Comparison of ENCODE assay signal across 8 cellular contexts in the genomic region with DNA sequence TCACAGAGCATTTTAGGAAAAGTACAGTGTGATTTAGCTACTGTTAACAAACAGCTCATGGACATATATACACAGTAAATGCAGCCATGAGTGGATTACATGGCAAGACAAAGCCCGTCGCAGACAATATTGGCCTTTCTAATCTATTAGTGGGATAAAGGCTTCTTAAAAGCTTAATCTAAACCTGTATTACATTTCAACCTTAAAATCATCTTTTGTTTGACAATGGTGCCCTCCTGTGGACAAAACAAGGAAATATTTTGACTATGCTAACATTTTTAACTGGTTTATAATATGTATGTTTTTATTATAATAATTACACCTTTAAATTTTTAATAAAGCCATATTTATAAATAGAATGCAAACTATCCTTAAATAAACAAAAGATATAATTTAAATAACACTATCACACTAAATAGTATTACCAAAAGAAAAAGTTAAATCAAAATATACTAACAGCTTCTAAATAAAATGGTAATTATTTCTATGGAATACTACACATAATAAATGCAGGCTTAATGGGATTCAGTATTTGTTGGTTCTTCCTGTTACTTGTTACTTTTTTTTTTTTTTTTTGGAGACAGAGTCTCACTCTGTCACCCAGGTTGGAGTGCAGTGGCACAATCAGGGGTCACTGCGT. TPM values are rescaled to one million over a fixed set of nuclear protein-coding genes. Genes with fewer than 3 reads are reported as not detected.
DNase-seq lines count a peak whose midpoint lies in the region; ATAC-seq and TF ChIP-seq lines count a peak whose summit lies in the region.

No MANE protein-coding gene starts in this region.

- no peaks in the 10 kb centered on the region for H3K36me3 ChIP-seq in upper lobe of right lung

- CTCF ChIA-PET in HEK293T (lab: Yijun Ruan, JAX) = interaction anchor here (0.6 to 1.4 kb wide), 10 partner anchors 13 to 1955 kb away, joined by 3 to 11 read pairs (median 5); no protein-coding TSS in a partner anchor

- no peak overlapping the region for H3K4me3 ChIP-seq in upper lobe of right lung

- no peaks in the 10 kb centered on the region for H3K4me1 ChIP-seq in upper lobe of right lung

- DNase-seq in CD1c-positive myeloid dendritic cell (ENCODE audit: extremely low spot score) (peak; percentile 39), HEK293T (ENCODE audit: extremely low spot score) (peak; percentile 11), glomerular endothelial cell (ENCODE audit: extremely low read depth, low read depth, low spot score) (peak; percentile 25), upper lobe of right lung (no peak), T-helper 9 cell (no peak)

- TF ChIP-seq CTCF in upper lobe of right lung (IDR thresholded peaks at IDR 0.05) = peak; percentile 64

- POLR2A ChIA-PET in HEK293T (lab: Yijun Ruan, JAX) = no interaction called here

- H3K9me3 ChIP-seq in upper lobe of right lung = no peaks in the 10 kb centered on the region

- intact Hi-C loops in upper lobe of right lung (cut with DNase I) = no loop called here

- H3K27ac ChIP-seq in upper lobe of right lung = no peak overlapping the region

- H3K27me3 ChIP-seq in upper lobe of right lung = no peaks in the 10 kb centered on the region

- ATAC-seq in SK-N-SH treated with all-trans-retinoic acid at 6 μM for 48 hours (peak; percentile 63), upper lobe of right lung (no peak), HG02973 (IDR thresholded peaks at IDR 0.05; ENCODE audit: unreplicated experiment) (no peak), HG03571 (IDR thresholded peaks at IDR 0.05; ENCODE audit: unreplicated experiment) (no peak)

TF ChIP-seq in HEK293T, 16 proteins besides CTCF, POLR2A, EP300 and RAD21:
- TF ChIP-seq TARDBP (IDR thresholded peaks at IDR 0.05) (no peak), ELF4 (IDR thresholded peaks at IDR 0.05) (no peak), CTBP1 (IDR thresholded peaks at IDR 0.05; ENCODE audit: borderline replicate concordance) (no peak), HDGF (IDR thresholded peaks at IDR 0.05; ENCODE audit: borderline replicate concordance) (no peak), FOXM1 (IDR thresholded peaks at IDR 0.05; ENCODE audit: borderline replicate concordance) (no peak), SP1 (IDR thresholded peaks at IDR 0.05) (no peak), FOXA1 (IDR thresholded peaks at IDR 0.05) (no peak), LEF1 (IDR thresholded peaks at IDR 0.05; ENCODE audit: borderline replicate concordance) (no peak), NFRKB (IDR thresholded peaks at IDR 0.05) (no peak), ARNT (IDR thresholded peaks at IDR 0.05) (no peak), FOXK2 (IDR thresholded peaks at IDR 0.05) (no peak), SUZ12 (IDR thresholded peaks at IDR 0.05) (no peak), ZNF384 (IDR thresholded peaks at IDR 0.05) (no peak), BHLHE40 (IDR thresholded peaks at IDR 0.05; ENCODE audit: borderline replicate concordance) (no peak), L3MBTL2 (conservative IDR thresholded peaks at IDR 0.05) (no peak)
- TF ChIP-seq, protein P1, sequence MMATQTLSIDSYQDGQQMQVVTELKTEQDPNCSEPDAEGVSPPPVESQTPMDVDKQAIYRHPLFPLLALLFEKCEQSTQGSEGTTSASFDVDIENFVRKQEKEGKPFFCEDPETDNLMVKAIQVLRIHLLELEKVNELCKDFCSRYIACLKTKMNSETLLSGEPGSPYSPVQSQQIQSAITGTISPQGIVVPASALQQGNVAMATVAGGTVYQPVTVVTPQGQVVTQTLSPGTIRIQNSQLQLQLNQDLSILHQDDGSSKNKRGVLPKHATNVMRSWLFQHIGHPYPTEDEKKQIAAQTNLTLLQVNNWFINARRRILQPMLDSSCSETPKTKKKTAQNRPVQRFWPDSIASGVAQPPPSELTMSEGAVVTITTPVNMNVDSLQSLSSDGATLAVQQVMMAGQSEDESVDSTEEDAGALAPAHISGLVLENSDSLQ (IDR thresholded peaks at IDR 0.05) = no peak

TF ChIP-seq in SK-N-SH treated with all-trans-retinoic acid at 6 μM for 48 hours, 23 proteins besides CTCF, POLR2A, EP300 and RAD21:
- TF ChIP-seq ARNTL (CRISPR knock-in tag; IDR thresholded peaks at IDR 0.05; ENCODE audit: borderline replicate concordance, low read depth) (no peak), RARB (CRISPR knock-in tag; IDR thresholded peaks at IDR 0.05) (no peak), ZNF70 (CRISPR knock-in tag; IDR thresholded peaks at IDR 0.05) (no peak), GLIS3 (CRISPR knock-in tag; IDR thresholded peaks at IDR 0.05) (no peak)
- TF ChIP-seq, protein P2, sequence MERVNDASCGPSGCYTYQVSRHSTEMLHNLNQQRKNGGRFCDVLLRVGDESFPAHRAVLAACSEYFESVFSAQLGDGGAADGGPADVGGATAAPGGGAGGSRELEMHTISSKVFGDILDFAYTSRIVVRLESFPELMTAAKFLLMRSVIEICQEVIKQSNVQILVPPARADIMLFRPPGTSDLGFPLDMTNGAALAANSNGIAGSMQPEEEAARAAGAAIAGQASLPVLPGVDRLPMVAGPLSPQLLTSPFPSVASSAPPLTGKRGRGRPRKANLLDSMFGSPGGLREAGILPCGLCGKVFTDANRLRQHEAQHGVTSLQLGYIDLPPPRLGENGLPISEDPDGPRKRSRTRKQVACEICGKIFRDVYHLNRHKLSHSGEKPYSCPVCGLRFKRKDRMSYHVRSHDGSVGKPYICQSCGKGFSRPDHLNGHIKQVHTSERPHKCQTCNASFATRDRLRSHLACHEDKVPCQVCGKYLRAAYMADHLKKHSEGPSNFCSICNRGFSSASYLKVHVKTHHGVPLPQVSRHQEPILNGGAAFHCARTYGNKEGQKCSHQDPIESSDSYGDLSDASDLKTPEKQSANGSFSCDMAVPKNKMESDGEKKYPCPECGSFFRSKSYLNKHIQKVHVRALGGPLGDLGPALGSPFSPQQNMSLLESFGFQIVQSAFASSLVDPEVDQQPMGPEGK (CRISPR knock-in tag; IDR thresholded peaks at IDR 0.05; ENCODE audit: borderline replicate concordance) = no peak
- TF ChIP-seq, protein P3, sequence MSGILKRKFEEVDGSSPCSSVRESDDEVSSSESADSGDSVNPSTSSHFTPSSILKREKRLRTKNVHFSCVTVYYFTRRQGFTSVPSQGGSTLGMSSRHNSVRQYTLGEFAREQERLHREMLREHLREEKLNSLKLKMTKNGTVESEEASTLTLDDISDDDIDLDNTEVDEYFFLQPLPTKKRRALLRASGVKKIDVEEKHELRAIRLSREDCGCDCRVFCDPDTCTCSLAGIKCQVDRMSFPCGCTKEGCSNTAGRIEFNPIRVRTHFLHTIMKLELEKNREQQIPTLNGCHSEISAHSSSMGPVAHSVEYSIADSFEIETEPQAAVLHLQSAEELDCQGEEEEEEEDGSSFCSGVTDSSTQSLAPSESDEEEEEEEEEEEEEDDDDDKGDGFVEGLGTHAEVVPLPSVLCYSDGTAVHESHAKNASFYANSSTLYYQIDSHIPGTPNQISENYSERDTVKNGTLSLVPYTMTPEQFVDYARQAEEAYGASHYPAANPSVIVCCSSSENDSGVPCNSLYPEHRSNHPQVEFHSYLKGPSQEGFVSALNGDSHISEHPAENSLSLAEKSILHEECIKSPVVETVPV (CRISPR knock-in tag; IDR thresholded peaks at IDR 0.05) = no peak

RNA-seq across cellular contexts. Expression of a gene that starts 38.6 kb away (rescaled TPM):
- total RNA-seq in glomerular endothelial cell (not detected in 2 replicates), upper lobe of right lung (not detected)

Comparison
In these comparisons a context has a peak if more than half of its experiments do, and no peak if none do; other contexts are left out.
1. DNase-seq: peak in CD1c-positive myeloid dendritic cell (single experiment), HEK293T (single experiment) and glomerular endothelial cell (single experiment); none in upper lobe of right lung (single experiment) and T-helper 9 cell (single experiment).